ENCODE assay signal across 8 cellular contexts in genomic region chr9:114681594-114682332, GRCh38. TPM values are rescaled to one million over a fixed set of nuclear protein-coding genes. Genes with fewer than 3 reads are reported as not detected.
DNase-seq lines count a peak whose midpoint lies in the region; ATAC-seq and TF ChIP-seq lines count a peak whose summit lies in the region.

TSS of gene TEX48 (minus strand) at chr9:114682192. CDS start at chr9:114671723, 10,469 bp downstream.

- H3K4me1 Mint-ChIP-seq in CD8-positive, alpha-beta T cell (ENCODE audit: low read depth): peaks cover 13% of the 10 kb centered on the region
- peaks cover 13 to 38% of the 10 kb centered on the region in 2 donors for H3K4me1 Mint-ChIP-seq in natural killer cell treated with Interleukin-12 subunit alpha and Interleukin-12 subunit beta and Interleukin-15 and Interleukin-18, amount 100 ng/mL, for 72 hours (ENCODE audit: low read depth in 2 of 2)
- H3K4me1 Mint-ChIP-seq in stimulated activated naive CD8-positive, alpha-beta T cell treated with anti-CD3 and anti-CD28 coated beads, Interleukin-15, amount 100 ng/mL, for 72 hours: peaks cover 81% of the 10 kb centered on the region

- H3K9me3 ChIP-seq in CD8-positive, alpha-beta T cell (ENCODE audit: low read length): no peaks in the 10 kb centered on the region

- peak; percentile 58 for TF ChIP-seq CTCF in CD8-positive, alpha-beta T cell (IDR thresholded peaks at IDR 0.05)

- peaks cover 5% of the 10 kb centered on the region for H3K27me3 Mint-ChIP-seq in CD8-positive, alpha-beta T cell (ENCODE audit: low read depth)
- H3K27me3 Mint-ChIP-seq in natural killer cell treated with Interleukin-12 subunit alpha and Interleukin-12 subunit beta and Interleukin-15 and Interleukin-18, amount 100 ng/mL, for 72 hours: peaks cover 11 to 18% of the 10 kb centered on the region in 2 donors
- H3K27me3 Mint-ChIP-seq in stimulated activated naive CD8-positive, alpha-beta T cell treated with anti-CD3 and anti-CD28 coated beads, Interleukin-15, amount 100 ng/mL, for 72 hours: peaks cover 13% of the 10 kb centered on the region

- H3K27me3 ChIP-seq in CD8-positive, alpha-beta T cell (ENCODE audit: insufficient read depth, low read length): no peaks in the 10 kb centered on the region

- POLR2A ChIA-PET in CD8-positive, alpha-beta T cell (lab: Charles Lee): interaction anchor here (0.7 kb wide), 1 partner anchor 257 kb away, joined by 6 read pairs; no protein-coding TSS in a partner anchor

- H3K4me3 Mint-ChIP-seq in CD8-positive, alpha-beta T cell: peak within 1 kb of the TSS; percentile 30
- H3K4me3 Mint-ChIP-seq in natural killer cell treated with Interleukin-12 subunit alpha and Interleukin-12 subunit beta and Interleukin-15 and Interleukin-18, amount 100 ng/mL, for 72 hours: peak within 1 kb of the TSS; percentile 55
- peak within 1 kb of the TSS; percentile 39 to 69 for H3K4me3 Mint-ChIP-seq in stimulated activated naive CD8-positive, alpha-beta T cell treated with anti-CD3 and anti-CD28 coated beads, Interleukin-15, amount 100 ng/mL, for 72 hours

- H3K4me1 ChIP-seq in CD8-positive, alpha-beta T cell (ENCODE audit: insufficient read depth, low read length): peaks cover 5% of the 10 kb centered on the region

- H3K4me3 ChIP-seq in CD8-positive, alpha-beta T cell (ENCODE audit: low read depth, low read length): no peak within 1 kb of the TSS

- ATAC-seq in CD8-positive, alpha-beta T cell: peak; percentile 89
- ATAC-seq in GM19455 (IDR thresholded peaks at IDR 0.05; ENCODE audit: unreplicated experiment) (peak; percentile 81), HG03571 (IDR thresholded peaks at IDR 0.05; ENCODE audit: unreplicated experiment) (peak; percentile 79)
- ATAC-seq in natural killer cell treated with Interleukin-12 subunit alpha and Interleukin-12 subunit beta and Interleukin-15 and Interleukin-18, amount 100 ng/mL, for 72 hours: peak; percentile 91 to 92
- peak; percentile 92 for ATAC-seq in stimulated activated naive CD8-positive, alpha-beta T cell treated with anti-CD3 and anti-CD28 coated beads, Interleukin-15, amount 100 ng/mL, for 72 hours

- peak; percentile 48 to 78 (median 73) for DNase-seq in CD8-positive, alpha-beta T cell
- DNase-seq in NOMO-1 treated with DMSO at 0.1 percent for 48 hours (lab: John Stamatoyannopoulos, UW; ENCODE audit: unreplicated experiment): peak; percentile 65
- DNase-seq in activated CD8-positive, alpha-beta memory T cell treated with anti-CD3 and anti-CD28 coated beads for 24 hours: peak; percentile 88
- DNase-seq in epithelial cell of prostate (ENCODE audit: low read depth, low spot score): peak; percentile 51
- DNase-seq in natural killer cell treated with Interleukin-12 subunit alpha and Interleukin-12 subunit beta and Interleukin-15 and Interleukin-18, amount 100 ng/mL, for 72 hours (ENCODE audit: low spot score): peak; percentile 76
- peak; percentile 86 to 88 for DNase-seq in stimulated activated naive CD8-positive, alpha-beta T cell treated with anti-CD3 and anti-CD28 coated beads, Interleukin-15, amount 100 ng/mL, for 72 hours

- intact Hi-C loops in CD8-positive, alpha-beta T cell (cut with DNase I, micrococcal nuclease): loop anchor here (1.0 to 10.0 kb wide), 9 partner anchors 10 to 1983 kb away; no protein-coding TSS in a partner anchor

- H3K27ac Mint-ChIP-seq in CD8-positive, alpha-beta T cell: peak within 1 kb of the TSS; percentile 25
- H3K27ac Mint-ChIP-seq in natural killer cell treated with Interleukin-12 subunit alpha and Interleukin-12 subunit beta and Interleukin-15 and Interleukin-18, amount 100 ng/mL, for 72 hours: peak within 1 kb of the TSS; percentile 72 to 84
- peak within 1 kb of the TSS; percentile 92 to 94 for H3K27ac Mint-ChIP-seq in stimulated activated naive CD8-positive, alpha-beta T cell treated with anti-CD3 and anti-CD28 coated beads, Interleukin-15, amount 100 ng/mL, for 72 hours

- H3K27ac ChIP-seq in CD8-positive, alpha-beta T cell (ENCODE audit: low read depth, low read length): no peak within 1 kb of the TSS
- H3K27ac ChIP-seq in epithelial cell of prostate: no peak within 1 kb of the TSS

- H3K36me3 Mint-ChIP-seq in CD8-positive, alpha-beta T cell: no peaks in the 10 kb centered on the region
- H3K36me3 Mint-ChIP-seq in natural killer cell treated with Interleukin-12 subunit alpha and Interleukin-12 subunit beta and Interleukin-15 and Interleukin-18, amount 100 ng/mL, for 72 hours: peaks cover 16% of the 10 kb centered on the region

- H3K9me3 Mint-ChIP-seq in CD8-positive, alpha-beta T cell: no peaks in the 10 kb centered on the region
- H3K9me3 Mint-ChIP-seq in natural killer cell treated with Interleukin-12 subunit alpha and Interleukin-12 subunit beta and Interleukin-15 and Interleukin-18, amount 100 ng/mL, for 72 hours: no peaks in the 10 kb centered on the region
- H3K9me3 Mint-ChIP-seq in stimulated activated naive CD8-positive, alpha-beta T cell treated with anti-CD3 and anti-CD28 coated beads, Interleukin-15, amount 100 ng/mL, for 72 hours: peaks cover 7 to 16% of the 10 kb centered on the region in 2 donors

- CTCF ChIA-PET in CD8-positive, alpha-beta T cell (lab: Charles Lee): interaction anchor here (0.7 to 9.8 kb wide), 41 partner anchors 10 to 373 kb away, joined by 3 to 223 read pairs (median 4); no protein-coding TSS in a partner anchor

- no peaks in the 10 kb centered on the region for H3K36me3 ChIP-seq in CD8-positive, alpha-beta T cell (ENCODE audit: insufficient read depth, low read length)

RNA-seq across cellular contexts. Expression of gene TEX48, which starts in this region (rescaled TPM):
- not detected for total RNA-seq in CD8-positive, alpha-beta T cell
- not detected for total RNA-seq in natural killer cell treated with Interleukin-12 subunit alpha and Interleukin-12 subunit beta and Interleukin-15 and Interleukin-18, amount 100 ng/mL, for 72 hours

Comparison
In these comparisons a context has a peak if more than half of its experiments do, and no peak if none do; other contexts are left out.
1. Peak in DNase-seq and ATAC-seq in CD8-positive, alpha-beta T cell; RNA of the gene not detected or under 1 TPM.
2. Peak in DNase-seq and ATAC-seq in natural killer cell treated with Interleukin-12 subunit alpha and Interleukin-12 subunit beta and Interleukin-15 and Interleukin-18, amount 100 ng/mL, for 72 hours; RNA of the gene not detected or under 1 TPM.
3. H3K27ac Mint-ChIP-seq: peak in every context shown above with its lines; median percentile 93 in stimulated activated naive CD8-positive, alpha-beta T cell treated with anti-CD3 and anti-CD28 coated beads, Interleukin-15, amount 100 ng/mL, for 72 hours; 78 in natural killer cell treated with Interleukin-12 subunit alpha and Interleukin-12 subunit beta and Interleukin-15 and Interleukin-18, amount 100 ng/mL, for 72 hours; 25 in CD8-positive, alpha-beta T cell.